In the genomic region with DNA sequence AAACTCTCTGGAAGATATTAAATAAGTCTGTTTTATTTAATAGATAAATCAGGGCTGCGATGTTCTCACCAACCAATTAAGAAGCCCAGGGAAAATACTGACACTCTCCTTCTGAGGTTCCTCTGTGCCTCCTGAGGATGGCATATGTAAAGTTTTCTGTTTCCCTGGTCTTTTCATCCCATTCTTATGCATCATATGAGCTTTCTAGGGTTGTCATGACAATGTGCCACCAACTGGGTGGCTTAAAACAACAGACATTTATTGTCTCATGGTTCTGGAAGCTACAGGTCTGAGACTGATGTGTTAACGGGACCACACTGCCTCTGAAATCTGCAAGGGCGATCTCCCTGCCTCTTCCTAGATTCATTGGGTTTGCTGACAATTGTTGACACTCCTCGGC, we compare ENCODE assay signal across 30 cellular contexts.
"Had no signal": no experiment of that assay in that cellular context is flagged by ENCODE, and none has a peak within 500 bp of the region (broad histone marks: within the 10 kb centered on the region; RNA-seq: fewer than 3 reads in every experiment).

No MANE protein-coding gene starts in this region.

- H3K4me3 ChIP-seq: adrenal gland, ascending aorta, coronary artery, dorsolateral prefrontal cortex, gastroesophageal sphincter, psoas muscle, smooth muscle cell, suprapubic skin, tibial artery, upper lobe of right lung had no signal

- H3K4me1 ChIP-seq: ascending aorta, gastroesophageal sphincter, parathyroid adenoma, psoas muscle, suprapubic skin, tibial artery, upper lobe of right lung had no signal

- H3K27me3 ChIP-seq: adrenal gland, ascending aorta, dorsolateral prefrontal cortex, gastroesophageal sphincter, suprapubic skin, tibial artery, upper lobe of right lung had no signal

- H3K9ac ChIP-seq: parathyroid adenoma had no signal

- H3K36me3 ChIP-seq: adrenal gland, ascending aorta, gastroesophageal sphincter, suprapubic skin, tibial artery, upper lobe of right lung had no signal

- H3K27me3 Mint-ChIP-seq: activated CD4-positive, alpha-beta T cell treated with anti-CD3 and anti-CD28 coated beads for 36 hours; activated naive CD8-positive, alpha-beta T cell; effector memory CD8-positive, alpha-beta T cell had no signal

- H3K79me2 ChIP-seq: parathyroid adenoma had no signal

- H3K27ac ChIP-seq: adrenal gland, ascending aorta, coronary artery, dorsolateral prefrontal cortex, gastroesophageal sphincter, parathyroid adenoma, psoas muscle, suprapubic skin, tibial artery, upper lobe of right lung had no signal

- H2AFZ ChIP-seq: parathyroid adenoma had no signal

- DNase-seq: activated CD4-positive, alpha-beta T cell treated with anti-CD3 and anti-CD28 coated beads for 36 hours; activated CD4-positive, CD25-positive, alpha-beta regulatory T cell; activated CD8-positive, alpha-beta T cell treated with anti-CD3 and anti-CD28 coated beads, Interleukin-2, amount 10 ng/mL, durations not matched to agents 7 days and 5 days; activated effector memory CD4-positive, alpha-beta T cell treated with Interleukin-2 at 50 U/mL for 16 hours; activated naive CD4-positive, alpha-beta T cell treated with Interleukin-2 at 50 U/mL for 16 hours; adrenal gland; dorsolateral prefrontal cortex; effector memory CD8-positive, alpha-beta T cell; hippocampal formation; immature natural killer cell; kidney; left colon; midbrain; naive thymus-derived CD4-positive, alpha-beta T cell; nucleus accumbens; psoas muscle; stimulated activated CD4-positive, alpha-beta T cell treated with anti-CD3 and anti-CD28 coated beads, Interleukin-1b, Interleukin-23, amount 100 ng/mL, for 48 hours; stimulated activated naive CD4-positive, alpha-beta T cell; T-helper 1 cell; tibial artery; upper lobe of right lung had no signal

- H3K4me2 ChIP-seq: smooth muscle cell had no signal

- H3K27ac Mint-ChIP-seq: activated CD4-positive, alpha-beta T cell treated with anti-CD3 and anti-CD28 coated beads for 36 hours; activated CD8-positive, alpha-beta T cell treated with anti-CD3 and anti-CD28 coated beads, Interleukin-2, amount 10 ng/mL, durations not matched to agents 7 days and 5 days; activated naive CD8-positive, alpha-beta T cell; brain; effector memory CD8-positive, alpha-beta T cell; immature natural killer cell; naive thymus-derived CD4-positive, alpha-beta T cell; T-helper 2 cell treated with Interferon-gamma antibody and Interleukin-4, amounts not matched to agents 5 μg/mL and 100 μg/mL, for 36 hours had no signal

- H3K4me3 Mint-ChIP-seq: activated CD4-positive, alpha-beta T cell treated with anti-CD3 and anti-CD28 coated beads for 36 hours; activated CD8-positive, alpha-beta T cell treated with anti-CD3 and anti-CD28 coated beads, Interleukin-2, amount 10 ng/mL, durations not matched to agents 7 days and 5 days; activated naive CD8-positive, alpha-beta T cell; brain; effector memory CD8-positive, alpha-beta T cell; immature natural killer cell; naive thymus-derived CD4-positive, alpha-beta T cell; T-helper 2 cell treated with Interferon-gamma antibody and Interleukin-4, amounts not matched to agents 5 μg/mL and 100 μg/mL, for 36 hours had no signal

- H3K9me3 ChIP-seq: adrenal gland, ascending aorta, gastroesophageal sphincter, psoas muscle, suprapubic skin, tibial artery, upper lobe of right lung had no signal

- H3K4me1 Mint-ChIP-seq: activated CD4-positive, alpha-beta T cell treated with anti-CD3 and anti-CD28 coated beads for 36 hours; brain; immature natural killer cell; naive thymus-derived CD4-positive, alpha-beta T cell had no signal

- H3K36me3 Mint-ChIP-seq: activated naive CD8-positive, alpha-beta T cell; brain; immature natural killer cell; naive thymus-derived CD4-positive, alpha-beta T cell had no signal

- H3K9me3 Mint-ChIP-seq: brain had no signal
